ENCODE assay signal across 1 cellular context in genomic region chrX:153064061-153064460, GRCh38.
TF ChIP-seq lines count a peak whose summit lies in the region.

No MANE protein-coding gene starts in this region.

TF ChIP-seq in HepG2, 621 proteins besides CTCF, POLR2A, EP300 and RAD21 (continued from another document):
- TF ChIP-seq ZNF281 (CRISPR knock-in tag; IDR thresholded peaks at IDR 0.05; ENCODE audit: borderline replicate concordance) = peak; percentile 65; the same call in 1 of the 2 replicates
